In the genomic region with DNA sequence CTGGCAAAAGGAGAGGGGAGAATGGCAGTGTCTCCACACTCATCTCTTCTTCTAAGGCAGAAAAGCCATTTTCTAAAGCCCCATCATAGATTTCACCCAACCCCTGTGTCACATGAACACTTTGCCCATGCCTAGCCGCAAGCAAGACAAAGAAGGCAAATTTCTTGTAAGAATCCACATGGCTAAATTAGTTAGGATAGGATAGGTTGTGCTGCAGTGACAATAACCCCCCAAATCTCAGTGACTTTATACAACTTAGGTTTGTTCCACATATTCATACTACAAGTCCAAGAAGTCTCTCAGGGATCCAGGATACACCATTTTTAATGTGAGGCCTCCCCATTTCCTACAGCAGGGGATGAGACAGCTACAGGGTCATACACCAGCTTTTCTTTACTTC, we compare ENCODE assay signal across 2 cellular contexts.
TF ChIP-seq lines count a peak whose summit lies in the region.

No MANE protein-coding gene starts in this region.

TF ChIP-seq in HepG2, 621 proteins besides CTCF, POLR2A, EP300 and RAD21:
- TF ChIP-seq ZNF10 (CRISPR knock-in tag; IDR thresholded peaks at IDR 0.05; ENCODE audit: borderline replicate concordance, low read depth), result no peak
- peak; percentile 75 for TF ChIP-seq ZNF12 (CRISPR knock-in tag; IDR thresholded peaks at IDR 0.05)

TF ChIP-seq in K562, 482 proteins besides CTCF, POLR2A, EP300 and RAD21:
- no peak for TF ChIP-seq ARID2 (IDR thresholded peaks at IDR 0.05)
- no peak for TF ChIP-seq JUN (IDR thresholded peaks at IDR 0.05; ENCODE audit: borderline replicate concordance, low read depth, low read length)
- no peak for TF ChIP-seq JUN (CRISPR knock-in tag; IDR thresholded peaks at IDR 0.05; ENCODE audit: borderline replicate concordance)
- peak; percentile 92 for TF ChIP-seq ZNF12 (CRISPR knock-in tag; IDR thresholded peaks at IDR 0.05)
- TF ChIP-seq ETS2 (tag; IDR thresholded peaks at IDR 0.05; ENCODE audit: borderline replicate concordance, poor library complexity, severe bottlenecking), result no peak
- TF ChIP-seq NCOA4 (IDR thresholded peaks at IDR 0.05; ENCODE audit: partially characterized antibody), result no peak
- TF ChIP-seq KLF10 (CRISPR knock-in tag; IDR thresholded peaks at IDR 0.05), result no peak
- no peak for TF ChIP-seq ZNF444 (CRISPR knock-in tag; IDR thresholded peaks at IDR 0.05)
- TF ChIP-seq KDM1A (IDR thresholded peaks at IDR 0.05), result no peak
- no peak for TF ChIP-seq CBX5 (IDR thresholded peaks at IDR 0.05; ENCODE audit: borderline replicate concordance, low read depth)
TF ChIP-seq in K562: peak in this region for 1.
